14 cellular contexts compared by ENCODE assay signal in the genomic region with DNA sequence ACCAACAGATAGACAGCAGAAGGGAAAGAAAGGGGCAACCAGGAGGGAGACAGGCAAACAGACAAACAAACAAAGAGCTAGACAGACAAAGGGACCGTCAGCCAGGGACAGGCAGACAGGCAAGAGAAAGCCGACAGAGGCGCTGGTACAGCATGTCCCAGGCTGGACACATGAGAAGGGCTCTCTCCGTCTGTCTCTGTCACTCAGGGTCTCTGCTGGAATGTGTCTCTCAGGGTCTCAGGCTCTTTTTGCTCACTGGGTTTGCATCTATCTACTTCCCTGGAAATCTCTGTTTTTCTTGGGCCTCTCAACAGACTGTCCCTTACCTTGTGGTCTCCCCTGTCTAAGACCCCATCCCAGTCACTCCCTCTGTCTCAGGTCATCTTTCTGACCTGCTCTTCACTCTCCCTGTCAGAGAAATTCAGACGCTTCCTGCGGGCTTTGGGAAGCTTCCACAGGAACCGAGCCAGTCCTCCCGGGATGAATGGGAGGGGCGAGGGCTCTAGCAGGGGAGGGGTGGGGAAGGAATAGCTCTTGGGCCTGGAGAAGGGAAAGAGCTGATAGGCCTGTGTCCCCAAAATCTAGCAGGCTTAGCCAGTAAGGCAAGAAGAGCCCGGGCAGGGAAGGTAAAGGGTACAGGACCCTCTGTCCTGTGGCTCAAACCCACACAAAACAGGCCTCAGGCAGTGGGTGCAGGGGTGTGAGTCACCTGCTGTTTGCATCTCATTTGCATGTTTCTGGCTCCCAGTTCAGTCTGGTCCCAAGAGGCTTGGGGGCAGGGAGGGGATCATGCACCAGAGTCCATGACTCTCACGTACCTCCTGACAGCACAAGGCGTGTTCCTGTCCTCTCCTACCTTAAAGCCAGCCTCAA. TPM values are rescaled to one million over a fixed set of nuclear protein-coding genes. Genes with fewer than 3 reads are reported as not detected.
DNase-seq lines count a peak whose midpoint lies in the region; ATAC-seq and TF ChIP-seq lines count a peak whose summit lies in the region.
"Had no signal": no experiment of that assay in that cellular context is flagged by ENCODE, and none has a peak within 500 bp of the region (broad histone marks: within the 10 kb centered on the region; RNA-seq: fewer than 3 reads in every experiment).

No MANE protein-coding gene starts in this region.

- POLR2A ChIA-PET in HEK293 (lab: Yijun Ruan, JAX): interaction anchor here (0.6 kb wide), 1 partner anchor 139 kb away, joined by 3 read pairs; no protein-coding TSS in a partner anchor
- POLR2A ChIA-PET in RWPE1 (lab: Yijun Ruan, JAX; ENCODE audit: low non-redundant PET): no interaction called here

- H3K27ac ChIP-seq in BLaER1 (no peak overlapping the region), HEK293 (ENCODE audit: extremely low read depth, low read depth, low read length) (peak overlapping the region; percentile 32; the same call in 1 of the 2 replicates), RWPE1 (no peak overlapping the region; the same call in 1 of the 2 replicates)
- H3K27ac ChIP-seq: SJSA1 had no signal

- peaks cover 92% of the 10 kb centered on the region for H3K27me3 ChIP-seq in BLaER1
- H3K27me3 ChIP-seq: SJSA1 had no signal

- CTCF ChIA-PET in HEK293 (lab: Yijun Ruan, JAX) (interaction anchor here (0.6 to 7.5 kb wide), 9 partner anchors 10 to 1064 kb away, joined by 3 to 55 read pairs (median 4); partner anchors contain the start of genes HOXC10 and HOXC5), RWPE1 (lab: Yijun Ruan, JAX) (interaction anchor here (0.6 to 0.7 kb wide), 4 partner anchors 50 to 450 kb away, joined by 3 to 6 read pairs (median 3); no protein-coding TSS in a partner anchor)

- H3K36me3 Mint-ChIP-seq in activated naive CD8-positive, alpha-beta T cell treated with anti-CD3 and anti-CD28 coated beads for 36 hours: no peaks in the 10 kb centered on the region
- H3K36me3 Mint-ChIP-seq: activated naive CD8-positive, alpha-beta T cell had no signal

- H4K20me1 ChIP-seq in BLaER1: peaks cover 11% of the 10 kb centered on the region; the same call in 1 of the 2 replicates

- H3K9ac ChIP-seq in BLaER1: no peak overlapping the region

- no peak overlapping the region for H3K4me3 Mint-ChIP-seq in activated naive CD8-positive, alpha-beta T cell treated with anti-CD3 and anti-CD28 coated beads for 36 hours
- H3K4me3 Mint-ChIP-seq: activated naive CD8-positive, alpha-beta T cell had no signal

- no peak overlapping the region for H3K27ac Mint-ChIP-seq in activated naive CD8-positive, alpha-beta T cell treated with anti-CD3 and anti-CD28 coated beads for 36 hours
- H3K27ac Mint-ChIP-seq: activated naive CD8-positive, alpha-beta T cell had no signal

- no peaks in the 10 kb centered on the region for H3K9me3 ChIP-seq in BLaER1
- no peaks in the 10 kb centered on the region for H3K9me3 ChIP-seq in HEK293 (ENCODE audit: control insufficient read depth, insufficient read depth, low read depth, low read length)
- H3K9me3 ChIP-seq: HAP-1, SJSA1 had no signal

- in situ Hi-C loops in KBM-7 (cut with MboI; ENCODE audit: low pct_unique_long_range_greater_than_20kb, low sequenced_read_pairs): loop anchor here (10.0 kb wide), 1 partner anchor 192 kb away; the partner anchor contains the start of genes HOXC8 and HOXC9

- TF ChIP-seq CTCF in HEK293 (tag by site-specific recombination; IDR thresholded peaks at IDR 0.05) (no peak), RWPE1 (conservative IDR thresholded peaks at IDR 0.05; ENCODE audit: low read depth) (no peak)

- H3K36me3 ChIP-seq in BLaER1 (no peaks in the 10 kb centered on the region), HEK293 (ENCODE audit: control insufficient read depth in 2 of 2, insufficient read depth in 1 of 2, low read length in 2 of 2) (no peaks in the 10 kb centered on the region)
- H3K36me3 ChIP-seq: HAP-1, SJSA1 had no signal

- ATAC-seq in GM19452 (IDR thresholded peaks at IDR 0.05; ENCODE audit: unreplicated experiment): no peak

- H3K4me3 ChIP-seq in BLaER1 (no peak overlapping the region), HEK293 (ENCODE audit: low read depth, low read length) (no peak overlapping the region)
- H3K4me3 ChIP-seq: HAP-1, SJSA1 had no signal

- H3K4me1 ChIP-seq in BLaER1 (peaks cover 29% of the 10 kb centered on the region), HEK293 (ENCODE audit: control insufficient read depth, insufficient read depth, low read length) (peaks cover 18% of the 10 kb centered on the region)

- no peaks in the 10 kb centered on the region for H3K9me3 Mint-ChIP-seq in activated naive CD8-positive, alpha-beta T cell treated with anti-CD3 and anti-CD28 coated beads for 36 hours

- peak overlapping the region; percentile 58; the same call in 1 of the 2 replicates for H3K4me2 ChIP-seq in BLaER1

- peaks cover 4% of the 10 kb centered on the region for H3K4me1 Mint-ChIP-seq in activated naive CD8-positive, alpha-beta T cell treated with anti-CD3 and anti-CD28 coated beads for 36 hours

- peak; percentile 44 for DNase-seq in RWPE1 (ENCODE audit: low spot score)
- peak; percentile 76 for DNase-seq in left kidney (ENCODE audit: low read depth, low spot score)
- no peak for DNase-seq in KBM-7
- DNase-seq in activated CD8-positive, alpha-beta memory T cell treated with anti-CD3 and anti-CD28 coated beads, Interleukin-2, amount 50 U/mL, for 4 hours: no peak
- DNase-seq in activated naive CD8-positive, alpha-beta T cell treated with anti-CD3 and anti-CD28 coated beads for 36 hours: no peak
- DNase-seq: activated CD4-positive, alpha-beta T cell treated with anti-CD3 and anti-CD28 coated beads, Interleukin-2, amount 50 U/mL, for 4 hours; effector memory CD4-positive, alpha-beta T cell; NCI-H2029 had no signal

- H3K27me3 Mint-ChIP-seq in activated naive CD8-positive, alpha-beta T cell treated with anti-CD3 and anti-CD28 coated beads for 36 hours: peaks cover 94% of the 10 kb centered on the region

TF ChIP-seq in HEK293, 187 proteins besides CTCF, POLR2A, EP300 and RAD21 (continues in another document):
- TF ChIP-seq, protein P1, sequence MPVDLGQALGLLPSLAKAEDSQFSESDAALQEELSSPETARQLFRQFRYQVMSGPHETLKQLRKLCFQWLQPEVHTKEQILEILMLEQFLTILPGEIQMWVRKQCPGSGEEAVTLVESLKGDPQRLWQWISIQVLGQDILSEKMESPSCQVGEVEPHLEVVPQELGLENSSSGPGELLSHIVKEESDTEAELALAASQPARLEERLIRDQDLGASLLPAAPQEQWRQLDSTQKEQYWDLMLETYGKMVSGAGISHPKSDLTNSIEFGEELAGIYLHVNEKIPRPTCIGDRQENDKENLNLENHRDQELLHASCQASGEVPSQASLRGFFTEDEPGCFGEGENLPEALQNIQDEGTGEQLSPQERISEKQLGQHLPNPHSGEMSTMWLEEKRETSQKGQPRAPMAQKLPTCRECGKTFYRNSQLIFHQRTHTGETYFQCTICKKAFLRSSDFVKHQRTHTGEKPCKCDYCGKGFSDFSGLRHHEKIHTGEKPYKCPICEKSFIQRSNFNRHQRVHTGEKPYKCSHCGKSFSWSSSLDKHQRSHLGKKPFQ (tag by site-specific recombination; IDR thresholded peaks at IDR 0.05): peak; percentile 54; the same call in 1 of the 2 replicates
- TF ChIP-seq ZNF629 (tag by site-specific recombination; IDR thresholded peaks at IDR 0.05): 0 out of 2 replicates have a peak, but pooled peaks have one; percentile 31
- TF ChIP-seq ZNF639 (tag by site-specific recombination; IDR thresholded peaks at IDR 0.05): no peak
- TF ChIP-seq EGR2 (tag by site-specific recombination; IDR thresholded peaks at IDR 0.05; ENCODE audit: low read depth): peak; percentile 45; the same call in 1 of the 2 replicates
- TF ChIP-seq ZNF585B (tag by site-specific recombination; IDR thresholded peaks at IDR 0.05): no peak
- TF ChIP-seq IKZF3 (tag by site-specific recombination; IDR thresholded peaks at IDR 0.05): peak; percentile 59; the same call in 1 of the 2 replicates
- 0 out of 2 replicates have a peak, but pooled peaks have one; percentile 15 for TF ChIP-seq ZNF423 (tag by site-specific recombination; IDR thresholded peaks at IDR 0.05)
- TF ChIP-seq ZNF366 (tag by site-specific recombination; conservative IDR thresholded peaks at IDR 0.05): 0 out of 2 replicates have a peak, but pooled peaks have one; percentile 4
- TF ChIP-seq, protein P2, sequence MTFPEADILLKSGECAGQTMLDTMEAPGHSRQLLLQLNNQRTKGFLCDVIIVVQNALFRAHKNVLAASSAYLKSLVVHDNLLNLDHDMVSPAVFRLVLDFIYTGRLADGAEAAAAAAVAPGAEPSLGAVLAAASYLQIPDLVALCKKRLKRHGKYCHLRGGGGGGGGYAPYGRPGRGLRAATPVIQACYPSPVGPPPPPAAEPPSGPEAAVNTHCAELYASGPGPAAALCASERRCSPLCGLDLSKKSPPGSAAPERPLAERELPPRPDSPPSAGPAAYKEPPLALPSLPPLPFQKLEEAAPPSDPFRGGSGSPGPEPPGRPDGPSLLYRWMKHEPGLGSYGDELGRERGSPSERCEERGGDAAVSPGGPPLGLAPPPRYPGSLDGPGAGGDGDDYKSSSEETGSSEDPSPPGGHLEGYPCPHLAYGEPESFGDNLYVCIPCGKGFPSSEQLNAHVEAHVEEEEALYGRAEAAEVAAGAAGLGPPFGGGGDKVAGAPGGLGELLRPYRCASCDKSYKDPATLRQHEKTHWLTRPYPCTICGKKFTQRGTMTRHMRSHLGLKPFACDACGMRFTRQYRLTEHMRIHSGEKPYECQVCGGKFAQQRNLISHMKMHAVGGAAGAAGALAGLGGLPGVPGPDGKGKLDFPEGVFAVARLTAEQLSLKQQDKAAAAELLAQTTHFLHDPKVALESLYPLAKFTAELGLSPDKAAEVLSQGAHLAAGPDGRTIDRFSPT (tag by site-specific recombination; IDR thresholded peaks at IDR 0.05): peak; percentile 24; the same call in 1 of the 2 replicates
- TF ChIP-seq ZFHX2 (tag by site-specific recombination; conservative IDR thresholded peaks at IDR 0.05): peak; percentile 59
- peak; percentile 57 for TF ChIP-seq ZNF335 (tag by site-specific recombination; conservative IDR thresholded peaks at IDR 0.05)
- no peak for TF ChIP-seq ZNF214 (tag by site-specific recombination; IDR thresholded peaks at IDR 0.05; ENCODE audit: borderline replicate concordance)
- TF ChIP-seq SP7 (tag by site-specific recombination; IDR thresholded peaks at IDR 0.05): peak; percentile 18; the same call in 1 of the 2 replicates

RNA-seq across cellular contexts. Expression of gene SMUG1, which starts 8.5 kb away (rescaled TPM):
- 10 to 100 TPM; 18.0 to 18.3 TPM for total RNA-seq in activated naive CD8-positive, alpha-beta T cell treated with anti-CD3 and anti-CD28 coated beads for 36 hours

Comparison
In these comparisons a context has a peak if more than half of its experiments do, and no peak if none do; other contexts are left out.
1. DNase-seq: peak in RWPE1 (single experiment) and left kidney (single experiment); none in KBM-7 (single experiment), activated CD8-positive, alpha-beta memory T cell treated with anti-CD3 and anti-CD28 coated beads, Interleukin-2, amount 50 U/mL, for 4 hours (single experiment) and activated naive CD8-positive, alpha-beta T cell treated with anti-CD3 and anti-CD28 coated beads for 36 hours (single experiment).